10 cellular contexts compared by ENCODE assay signal in the genomic region with DNA sequence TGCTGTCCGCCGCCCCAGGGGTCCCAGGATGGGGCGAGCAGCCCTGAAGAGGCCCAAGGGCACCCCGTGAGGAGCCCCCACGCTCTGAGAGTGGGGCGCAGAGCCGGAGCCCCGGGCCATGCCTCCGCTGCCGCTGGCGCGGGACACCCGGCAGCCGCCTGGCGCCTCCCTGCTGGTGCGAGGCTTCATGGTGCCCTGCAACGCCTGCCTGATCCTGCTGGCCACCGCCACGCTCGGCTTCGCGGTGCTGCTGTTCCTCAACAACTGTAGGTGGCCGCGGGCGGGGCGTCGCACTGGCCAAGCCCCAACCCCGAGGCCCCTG. TPM values are rescaled to one million over a fixed set of nuclear protein-coding genes. Genes with fewer than 3 reads are reported as not detected.
DNase-seq lines count a peak whose midpoint lies in the region; ATAC-seq and TF ChIP-seq lines count a peak whose summit lies in the region.
"Had no signal": no experiment of that assay in that cellular context is flagged by ENCODE, and none has a peak within 500 bp of the region (broad histone marks: within the 10 kb centered on the region; RNA-seq: fewer than 3 reads in every experiment).

No MANE protein-coding gene starts in this region.

- peaks cover 35% of the 10 kb centered on the region for H3K4me1 ChIP-seq in left ventricle myocardium inferior

- peaks cover 42 to 51% of the 10 kb centered on the region in 2 donors for H3K4me1 Mint-ChIP-seq in stimulated activated naive B cell treated with anti-CD40 and anti-IgM and Interleukin-4, amounts not matched to agents 10 μg/mL and 1 μg/mL and 100 μg/mL, for 72 hours

- H3K4me3 Mint-ChIP-seq in stimulated activated naive B cell treated with anti-CD40 and anti-IgM and Interleukin-4, amounts not matched to agents 10 μg/mL and 1 μg/mL and 100 μg/mL, for 72 hours = peak overlapping the region; percentile 80 to 82

- peak overlapping the region; percentile 75 for H3K27ac Mint-ChIP-seq in stimulated activated naive B cell treated with anti-CD40 and anti-IgM and Interleukin-4, amounts not matched to agents 10 μg/mL and 1 μg/mL and 100 μg/mL, for 72 hours

- TF ChIP-seq CTCF in left ventricle myocardium inferior (IDR thresholded peaks at IDR 0.05; ENCODE audit: borderline replicate concordance) = no peak
- no peak for TF ChIP-seq CTCF in dorsolateral prefrontal cortex (IDR thresholded peaks at IDR 0.05 in 54 of 56, conservative IDR thresholded peaks at IDR 0.05 in 2 of 56; ENCODE audit: low read depth in 1 of 56, partially characterized antibody in 56 of 56)

- no peak overlapping the region for H3K27ac ChIP-seq in left ventricle myocardium inferior (replicated peaks)
- H3K27ac ChIP-seq in dorsolateral prefrontal cortex = peak overlapping the region in 48 of 59 donors; percentile 6 to 85 (median 56)
- H3K27ac ChIP-seq: sigmoid colon, SJSA1 had no signal

- H3K36me3 ChIP-seq in left ventricle myocardium inferior = no peaks in the 10 kb centered on the region
- H3K36me3 ChIP-seq: sigmoid colon had no signal

- no peak for DNase-seq in left ventricle myocardium inferior
- DNase-seq in Right ventricle myocardium superior = no peak
- no peak for DNase-seq in dorsolateral prefrontal cortex
- no peak for DNase-seq in stimulated activated naive B cell treated with anti-CD40 and anti-IgM and Interleukin-4, amounts not matched to agents 10 μg/mL and 1 μg/mL and 100 μg/mL, for 72 hours
- DNase-seq in globus pallidus (ENCODE audit: low spot score) = no peak
- no peak for DNase-seq in SHP77 treated with DMSO at 0.1 percent for 48 hours (lab: John Stamatoyannopoulos, UW)
- DNase-seq: effector memory CD4-positive, alpha-beta T cell; NCI-H1694; sigmoid colon had no signal

- ATAC-seq in Right ventricle myocardium superior (ENCODE audit: poor library complexity) = no peak
- no peak for ATAC-seq in stimulated activated naive B cell treated with anti-CD40 and anti-IgM and Interleukin-4, amounts not matched to agents 10 μg/mL and 1 μg/mL and 100 μg/mL, for 72 hours (replicated peaks)

- peaks cover 5 to 12% of the 10 kb centered on the region in 2 donors for H3K36me3 Mint-ChIP-seq in stimulated activated naive B cell treated with anti-CD40 and anti-IgM and Interleukin-4, amounts not matched to agents 10 μg/mL and 1 μg/mL and 100 μg/mL, for 72 hours

- no peaks in the 10 kb centered on the region for H3K9me3 Mint-ChIP-seq in stimulated activated naive B cell treated with anti-CD40 and anti-IgM and Interleukin-4, amounts not matched to agents 10 μg/mL and 1 μg/mL and 100 μg/mL, for 72 hours

- H3K9me3 ChIP-seq in left ventricle myocardium inferior (replicated peaks) = no peaks in the 10 kb centered on the region
- H3K9me3 ChIP-seq: sigmoid colon, SJSA1 had no signal

- H3K27me3 ChIP-seq in left ventricle myocardium inferior (ENCODE audit: low read depth) (peaks cover 61% of the 10 kb centered on the region), dorsolateral prefrontal cortex (no peaks in the 10 kb centered on the region)
- H3K27me3 ChIP-seq: SJSA1 had no signal

- H3K4me3 ChIP-seq in left ventricle myocardium inferior (peak overlapping the region; percentile 68), dorsolateral prefrontal cortex (peak overlapping the region in 58 of 59 donors; percentile 31 to 73 (median 55))
- H3K4me3 ChIP-seq: SJSA1 had no signal

- intact Hi-C loops in left ventricle myocardium inferior (cut with micrococcal nuclease) (no loop called here), Right ventricle myocardium superior (cut with DNase I) (no loop called here), dorsolateral prefrontal cortex (cut with DNase I) (loop anchor here (5.0 kb wide), 5 partner anchors 78 to 338 kb away; a partner anchor contains a TSS)

- peaks cover 21 to 40% of the 10 kb centered on the region in 2 donors for H3K27me3 Mint-ChIP-seq in stimulated activated naive B cell treated with anti-CD40 and anti-IgM and Interleukin-4, amounts not matched to agents 10 μg/mL and 1 μg/mL and 100 μg/mL, for 72 hours

RNA-seq across cellular contexts. Expression of a gene that starts 14.5 kb away (rescaled TPM):
- total RNA-seq in left ventricle myocardium inferior (13.0 TPM), Right ventricle myocardium superior (12.8 TPM), dorsolateral prefrontal cortex (100 to 1,000 TPM in 70 of 120 experiments, 10 to 100 TPM in 50; 67.4 to 194 (median 105) TPM)

RNA-seq across cellular contexts. Expression of a gene that starts 21.1 kb away (rescaled TPM):
- 14.5 TPM for total RNA-seq in left ventricle myocardium inferior
- total RNA-seq in Right ventricle myocardium superior = 13.3 TPM
- total RNA-seq in dorsolateral prefrontal cortex = 100 to 1,000 TPM in 3 of 120 experiments, 10 to 100 TPM in 113, 1 to 10 TPM in 4; 6.0 to 422 (median 18.9) TPM

RNA-seq across cellular contexts. Expression of a gene that starts 34.5 kb away (rescaled TPM):
- total RNA-seq in left ventricle myocardium inferior (34.0 TPM), Right ventricle myocardium superior (27.4 TPM), dorsolateral prefrontal cortex (10 to 100 TPM in 119 of 120 experiments, 1 to 10 TPM in 1; 8.9 to 60.0 (median 25.0) TPM)

RNA-seq across cellular contexts. Expression of a gene that starts 39.7 kb away (rescaled TPM):
- not detected for total RNA-seq in left ventricle myocardium inferior
- total RNA-seq in Right ventricle myocardium superior = not detected
- under 1 TPM in 2 of 120 experiments, not detected in 118; 0.28 to 0.63 TPM for total RNA-seq in dorsolateral prefrontal cortex
- total RNA-seq: sigmoid colon, SJSA1 had no signal

RNA-seq across cellular contexts. Expression of a gene that starts 52.5 kb away (rescaled TPM):
- total RNA-seq in left ventricle myocardium inferior (160 TPM), Right ventricle myocardium superior (170 TPM), dorsolateral prefrontal cortex (1 to 10 TPM in 6 of 120 experiments, under 1 TPM in 63, not detected in 51; 0.13 to 1.8 (median 0.43) TPM)

Comparison
In these comparisons a context has a peak if more than half of its experiments do, and no peak if none do; other contexts are left out.
1. intact Hi-C loops: an anchor here in dorsolateral prefrontal cortex (5.0 kb wide); none called in left ventricle myocardium inferior and Right ventricle myocardium superior.